In genomic region chrX:74015379-74016019, GRCh38 we compare ENCODE assay signal across 8 cellular contexts.
DNase-seq lines count a peak whose midpoint lies in the region; ATAC-seq lines count a peak whose summit lies in the region.

No MANE protein-coding gene starts in this region.

- ATAC-seq in GM18870 (IDR thresholded peaks at IDR 0.05; ENCODE audit: unreplicated experiment) = peak; percentile 96
- peak; percentile 91 for ATAC-seq in HG03159 (IDR thresholded peaks at IDR 0.05; ENCODE audit: unreplicated experiment)
- ATAC-seq in memory B cell (ENCODE audit: low read depth) = peak; percentile 52

- H3K27ac Mint-ChIP-seq in memory B cell = no peak overlapping the region

- DNase-seq in AG08395 (ENCODE audit: low spot score) (peak; percentile 79), NCI-H460 (ENCODE audit: extremely low read depth, low read depth) (peak; percentile 73), dermis microvascular lymphatic vessel endothelial cell (ENCODE audit: low read depth in 2 of 2) (peak; percentile 66 to 71), memory B cell (ENCODE audit: low spot score in 2 of 2) (peak; percentile 44 to 60)
- DNase-seq in activated CD4-positive, alpha-beta T cell treated with anti-CD3 and anti-CD28 coated beads, Interleukin-2, amount 50 U/mL, for 1 hour = peak; percentile 55
- peak; percentile 38 for DNase-seq in stimulated activated CD8-positive, alpha-beta memory T cell treated with anti-CD3 and anti-CD28 coated beads, Interleukin-4, amount 100 ng/mL, for 24 hours (ENCODE audit: low read depth)

- peaks cover under 1% of the 10 kb centered on the region for H3K27me3 Mint-ChIP-seq in memory B cell

- no peaks in the 10 kb centered on the region for H3K4me1 Mint-ChIP-seq in memory B cell

- H3K9me3 Mint-ChIP-seq in memory B cell = no peaks in the 10 kb centered on the region

- H3K36me3 Mint-ChIP-seq in memory B cell = peaks cover 1% of the 10 kb centered on the region

- no peak overlapping the region for H3K4me3 Mint-ChIP-seq in memory B cell

Comparison
In these comparisons a context has a peak if more than half of its experiments do, and no peak if none do; other contexts are left out.
1. Peak in every context shown above with its lines: DNase-seq and ATAC-seq.